In genomic region chr21:38958940-38959685, GRCh38 we compare ENCODE assay signal across 8 cellular contexts.
DNase-seq lines count a peak whose midpoint lies in the region; ATAC-seq and TF ChIP-seq lines count a peak whose summit lies in the region.

No MANE protein-coding gene starts in this region.

- peak; percentile 61 for DNase-seq in H4 (ENCODE audit: low spot score)
- DNase-seq in fibroblast of pulmonary artery (ENCODE audit: low read depth), result peak; percentile 89
- peak; percentile 66 for DNase-seq in skeletal muscle cell (ENCODE audit: low read depth)
- DNase-seq in foreskin melanocyte, result no peak
- DNase-seq in MG63, result no peak

- no peaks in the 10 kb centered on the region for H3K27me3 ChIP-seq in MG63

- H3K9me3 ChIP-seq in MG63, result peaks cover 2% of the 10 kb centered on the region; the same call in 1 of the 2 replicates

- H3K4me3 ChIP-seq in fibroblast of pulmonary artery (replicated peaks; ENCODE audit: low read depth, low read length), result no peak overlapping the region
- H3K4me3 ChIP-seq in skeletal muscle cell (ENCODE audit: low read depth, low read length), result no peak overlapping the region
- H3K4me3 ChIP-seq in MG63, result no peak overlapping the region

- H3K36me3 ChIP-seq in MG63, result no peaks in the 10 kb centered on the region

- 0 out of 3 replicates have a peak, but pooled peaks have one; percentile 25 for ATAC-seq in SK-N-SH treated with all-trans-retinoic acid at 6 μM for 48 hours
- ATAC-seq in HG03025 (IDR thresholded peaks at IDR 0.05; ENCODE audit: low FRiP score, unreplicated experiment), result no peak
- no peak for ATAC-seq in GM21381 (IDR thresholded peaks at IDR 0.05; ENCODE audit: unreplicated experiment)

- TF ChIP-seq CTCF in fibroblast of pulmonary artery (IDR thresholded peaks at IDR 0.05; ENCODE audit: low read length, missing control alignments), result no peak

TF ChIP-seq in SK-N-SH treated with all-trans-retinoic acid at 6 μM for 48 hours, 23 proteins besides CTCF, POLR2A, EP300 and RAD21:
- TF ChIP-seq CSRNP3 (CRISPR knock-in tag; IDR thresholded peaks at IDR 0.05) (no peak), ZFP3 (CRISPR knock-in tag; IDR thresholded peaks at IDR 0.05) (no peak), PPARA (CRISPR knock-in tag; IDR thresholded peaks at IDR 0.05; ENCODE audit: borderline replicate concordance) (no peak), ISL1 (CRISPR knock-in tag; IDR thresholded peaks at IDR 0.05) (peak; percentile 39)

Comparison
In these comparisons a context has a peak if more than half of its experiments do, and no peak if none do; other contexts are left out.
1. DNase-seq: peak in H4 (single experiment), fibroblast of pulmonary artery (single experiment) and skeletal muscle cell (single experiment); none in foreskin melanocyte (single experiment) and MG63 (single experiment).